Comparison of ENCODE assay signal across 1 cellular context in the genomic region with DNA sequence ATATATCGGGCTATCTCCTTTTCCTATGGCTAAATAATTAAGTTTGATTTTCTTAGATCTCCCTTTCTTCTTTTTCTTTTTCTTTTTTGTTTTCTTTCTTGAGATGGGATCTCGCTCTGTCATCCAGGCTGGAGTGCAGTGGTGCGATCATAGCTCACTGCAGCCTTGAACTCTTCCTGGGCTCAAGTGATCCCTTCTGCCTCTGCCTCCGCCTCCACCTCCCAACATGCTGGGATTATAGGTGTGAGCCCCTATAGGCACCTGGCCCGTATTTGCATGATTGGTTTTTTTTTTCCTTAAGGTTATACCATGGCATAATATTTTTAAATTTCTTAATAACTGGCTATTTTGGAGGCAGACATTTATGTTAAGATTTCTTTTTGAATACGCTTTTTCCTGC.
TF ChIP-seq lines count a peak whose summit lies in the region.

No MANE protein-coding gene starts in this region.

TF ChIP-seq in GM23338, 12 proteins besides CTCF, POLR2A, EP300 and RAD21:
- TF ChIP-seq EZH2 (IDR thresholded peaks at IDR 0.05; ENCODE audit: low read depth, unreplicated experiment) (no peak), EZH2phosphoT487 (IDR thresholded peaks at IDR 0.05; ENCODE audit: unreplicated experiment) (no peak)
